Comparison of ENCODE assay signal across 10 cellular contexts in the genomic region with DNA sequence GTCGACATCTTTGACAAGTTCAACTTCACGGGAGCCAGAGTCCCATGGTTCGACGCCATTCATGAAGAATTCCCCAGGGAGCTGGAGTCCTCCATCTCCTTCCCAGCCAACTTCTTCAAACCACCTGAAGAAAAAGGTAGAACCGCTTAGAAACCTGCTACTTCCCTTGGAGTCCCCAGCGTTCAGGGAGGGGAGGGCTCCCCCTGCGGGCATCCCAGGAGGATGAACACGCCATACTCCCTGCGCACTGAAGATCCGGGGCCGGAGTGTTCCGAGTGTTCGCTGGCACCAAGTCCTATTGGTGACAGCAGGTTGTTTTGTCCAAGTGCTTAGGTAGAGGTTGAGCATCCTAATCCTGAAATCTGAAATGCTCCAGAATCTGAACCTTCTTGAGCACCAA. TPM values are rescaled to one million over a fixed set of nuclear protein-coding genes. Genes with fewer than 3 reads are reported as not detected.
A peak's percentile ranks its signal among the peaks of the same experiment; 100 is the strongest.
DNase-seq lines count a peak whose midpoint lies in the region; ATAC-seq, FAIRE-seq and TF ChIP-seq lines count a peak whose summit lies in the region.
"Had no signal": no experiment of that assay in that cellular context is flagged by ENCODE, and none has a peak within 500 bp of the region (broad histone marks: within the 10 kb centered on the region; RNA-seq: fewer than 3 reads in every experiment).

No MANE protein-coding gene starts in this region.

- H3K4me3 ChIP-seq in BJ (ENCODE audit: low read depth, low read length) (no peak overlapping the region), K562 (no peak overlapping the region), liver (ENCODE audit: low read depth in 1 of 3, low read length in 3 of 3) (no peak overlapping the region)
- H3K4me3 ChIP-seq in CD4-positive, alpha-beta memory T cell (ENCODE audit: low read length in 2 of 2) = no peak overlapping the region
- H3K4me3 ChIP-seq: adrenal gland had no signal

- H3K9me3 Mint-ChIP-seq in activated T-helper 17 cell treated with anti-CD3 and anti-CD28 coated beads, Interleukin-2, amount 50 U/mL, for 72 hours = no peaks in the 10 kb centered on the region
- no peaks in the 10 kb centered on the region for H3K9me3 Mint-ChIP-seq in CD4-positive, alpha-beta memory T cell

- no peak overlapping the region for H3K4me2 ChIP-seq in K562 (ENCODE audit: insufficient read depth, low read length)

- H3K36me3 ChIP-seq in BJ (ENCODE audit: control insufficient read depth, insufficient read depth, low read length) (no peaks in the 10 kb centered on the region), K562 (ENCODE audit: control insufficient read depth, insufficient read depth, low read length) (no peaks in the 10 kb centered on the region), liver (ENCODE audit: control insufficient read depth in 4 of 4, insufficient read depth in 3 of 4, low read depth in 1 of 4, low read length in 3 of 4) (no peaks in the 10 kb centered on the region)
- H3K36me3 ChIP-seq in CD4-positive, alpha-beta memory T cell (ENCODE audit: insufficient read depth, low read length) = no peaks in the 10 kb centered on the region
- H3K36me3 ChIP-seq: adrenal gland had no signal

- TF ChIP-seq POLR2A in K562 (conservative IDR thresholded peaks at IDR 0.05) = no peak

- H3K9ac ChIP-seq in K562 (ENCODE audit: insufficient read depth in 1 of 2, low read depth in 2 of 2, low read length in 2 of 2) = no peak overlapping the region
- no peak overlapping the region for H3K9ac ChIP-seq in liver (ENCODE audit: low read depth in 1 of 2, low read length in 2 of 2)

- in situ Hi-C loops in GM13977 (cut with MboI; ENCODE audit: low pct_unique_long_range_greater_than_20kb, low sequenced_read_pairs, unreplicated experiment) (no loop called here), K562 (cut with MboI) (loop anchor here (25.0 kb wide), 1 partner anchor 200 kb away; no protein-coding TSS in a partner anchor)

- TF ChIP-seq EP300 in K562 (IDR thresholded peaks at IDR 0.05; ENCODE audit: low read length) = no peak

- peak; percentile 92 for ATAC-seq in K562
- no peak for ATAC-seq in activated T-helper 17 cell treated with anti-CD3 and anti-CD28 coated beads, Interleukin-2, amount 50 U/mL, for 72 hours (replicated peaks)
- ATAC-seq in activated CD4-positive, CD25-positive, alpha-beta regulatory T cell treated with anti-CD3 and anti-CD28 coated beads, Interleukin-2, amount 50 U/mL, for 24 hours = no peak

- no peak overlapping the region for H2AFZ ChIP-seq in K562 (ENCODE audit: low read depth, low read length)

- TF ChIP-seq RAD21 in K562 (CRISPR knock-in tag; conservative IDR thresholded peaks at IDR 0.05 in 1 of 2, IDR thresholded peaks at IDR 0.05 in 1 of 2) = peak in 1 of 2 experiments; percentile 82; a peak in 2 of 4 replicates
- peak; percentile 73 for TF ChIP-seq RAD21 in liver (IDR thresholded peaks at IDR 0.05)

- H3K4me1 Mint-ChIP-seq in activated T-helper 17 cell treated with anti-CD3 and anti-CD28 coated beads, Interleukin-2, amount 50 U/mL, for 72 hours = no peaks in the 10 kb centered on the region
- H3K4me1 Mint-ChIP-seq in CD4-positive, alpha-beta memory T cell = no peaks in the 10 kb centered on the region

- intact Hi-C loops in K562 (cut with micrococcal nuclease) = no loop called here
- intact Hi-C loops in CD4-positive, alpha-beta memory T cell (cut with micrococcal nuclease) = no loop called here

- no peaks in the 10 kb centered on the region for H3K79me2 ChIP-seq in K562 (ENCODE audit: control insufficient read depth, insufficient read depth, low read length)

- no peak overlapping the region for H3K27ac Mint-ChIP-seq in activated T-helper 17 cell treated with anti-CD3 and anti-CD28 coated beads, Interleukin-2, amount 50 U/mL, for 72 hours
- peak overlapping the region in 1 of 7 donors; percentile 48 for H3K27ac Mint-ChIP-seq in CD4-positive, alpha-beta memory T cell

- POLR2A ChIA-PET in BJ (lab: Charles Lee) = no interaction called here
- POLR2A ChIA-PET in K562 (lab: Yijun Ruan, JAX) = interaction anchor here (0.6 kb wide), 1 partner anchor 19 kb away, joined by 3 read pairs; no protein-coding TSS in a partner anchor
- POLR2A ChIA-PET in CD4-positive, alpha-beta memory T cell (lab: Charles Lee; ENCODE audit: partially characterized antibody) = no interaction called here

- no TSS peak for BruUV-seq in K562 (replicated peaks; lab: Mats Ljungman, UMichigan)

- H3K27ac ChIP-seq in K562 (ENCODE audit: extremely low read depth, low read depth, low read length) (no peak overlapping the region), liver (ENCODE audit: low read depth in 1 of 2, low read length in 2 of 2) (no peak overlapping the region)
- H3K27ac ChIP-seq in CD4-positive, alpha-beta memory T cell (ENCODE audit: low read depth, low read length) = no peak overlapping the region
- H3K27ac ChIP-seq: adrenal gland had no signal

- H4K20me1 ChIP-seq in K562 (replicated peaks; ENCODE audit: control insufficient read depth, insufficient read depth, low read length) = peaks cover 25% of the 10 kb centered on the region

- no peaks in the 10 kb centered on the region for H3K9me1 ChIP-seq in K562 (ENCODE audit: control insufficient read depth, insufficient read depth, low read length)

- no peaks in the 10 kb centered on the region; the same call in none of the 2 replicates for H3K27me3 ChIP-seq in BJ (ENCODE audit: control insufficient read depth, insufficient read depth, low read length)
- H3K27me3 ChIP-seq in K562 (ENCODE audit: control insufficient read depth in 2 of 2, insufficient read depth in 2 of 2, low read length in 2 of 2) = peaks cover 45 to 76% of the 10 kb centered on the region in 2 experiments
- H3K27me3 ChIP-seq in liver (ENCODE audit: control insufficient read depth in 4 of 4, insufficient read depth in 4 of 4, low read length in 3 of 4) = no peaks in the 10 kb centered on the region
- H3K27me3 ChIP-seq in CD4-positive, alpha-beta memory T cell (ENCODE audit: insufficient read depth, low read length) = no peaks in the 10 kb centered on the region
- H3K27me3 ChIP-seq: adrenal gland had no signal

- H3K36me3 Mint-ChIP-seq in activated T-helper 17 cell treated with anti-CD3 and anti-CD28 coated beads, Interleukin-2, amount 50 U/mL, for 72 hours (ENCODE audit: low read depth) = no peaks in the 10 kb centered on the region
- no peaks in the 10 kb centered on the region for H3K36me3 Mint-ChIP-seq in CD4-positive, alpha-beta memory T cell

- peaks cover 0 to 15% of the 10 kb centered on the region in 2 experiments; a peak in 1 of 5 replicates for H3K4me1 ChIP-seq in K562 (replicated peaks in 1 of 2; ENCODE audit: control insufficient read depth in 2 of 2, insufficient read depth in 2 of 2, low read length in 2 of 2)
- H3K4me1 ChIP-seq in liver (ENCODE audit: control insufficient read depth in 4 of 4, insufficient read depth in 4 of 4, low read length in 3 of 4) = no peaks in the 10 kb centered on the region
- no peaks in the 10 kb centered on the region for H3K4me1 ChIP-seq in CD4-positive, alpha-beta memory T cell (ENCODE audit: insufficient read depth, low read length)
- H3K4me1 ChIP-seq: adrenal gland had no signal

- DNase-seq in BJ (ENCODE audit: low read depth) (no peak), GM13977 (ENCODE audit: low spot score) (peak; percentile 64), K562 (ENCODE audit: extremely low read depth in 1 of 4, low spot score in 3 of 4) (peak; percentile 77 to 92 (median 84)), SHP77 treated with DMSO at 0.1 percent for 48 hours (lab: John Stamatoyannopoulos, UW) (no peak)
- no peak for DNase-seq in CD4-positive, alpha-beta memory T cell
- DNase-seq: T-helper 2 cell had no signal

- no peak overlapping the region for H3K4me3 Mint-ChIP-seq in activated T-helper 17 cell treated with anti-CD3 and anti-CD28 coated beads, Interleukin-2, amount 50 U/mL, for 72 hours
- H3K4me3 Mint-ChIP-seq in CD4-positive, alpha-beta memory T cell = no peak overlapping the region

- CTCF ChIA-PET in BJ (lab: Yijun Ruan, JAX) = interaction anchor here (0.9 kb wide), 1 partner anchor 12 kb away, joined by 5 read pairs; no protein-coding TSS in a partner anchor
- CTCF ChIA-PET in K562 (lab: Yijun Ruan, JAX; ENCODE audit: low intra/inter-chr PET ratio) = no interaction called here
- CTCF ChIA-PET in CD4-positive, alpha-beta memory T cell (lab: Charles Lee; ENCODE audit: partially characterized antibody) = no interaction called here

- peaks cover 15% of the 10 kb centered on the region for H3K27me3 Mint-ChIP-seq in activated T-helper 17 cell treated with anti-CD3 and anti-CD28 coated beads, Interleukin-2, amount 50 U/mL, for 72 hours
- H3K27me3 Mint-ChIP-seq in CD4-positive, alpha-beta memory T cell = peaks cover 3 to 10% of the 10 kb centered on the region in 2 donors

- 3% methylated on average over 13 of the region's 13 CpGs for WGBS in K562 (ENCODE audit: insufficient coverage, low coverage, missing lambda C conversion rate)
- WGBS in liver = 21% methylated on average over 13 of the region's 13 CpGs

- no peaks in the 10 kb centered on the region for H3K9me3 ChIP-seq in K562 (replicated peaks; ENCODE audit: control insufficient read depth, insufficient read depth, low read depth, low read length)
- no peaks in the 10 kb centered on the region for H3K9me3 ChIP-seq in liver (ENCODE audit: control insufficient read depth in 4 of 4, low read length in 3 of 4)
- no peaks in the 10 kb centered on the region for H3K9me3 ChIP-seq in CD4-positive, alpha-beta memory T cell (ENCODE audit: control insufficient read depth in 1 of 2, low read length in 2 of 2)
- H3K9me3 ChIP-seq: adrenal gland had no signal

- TF ChIP-seq CTCF in BJ (IDR thresholded peaks at IDR 0.05; ENCODE audit: insufficient read depth, low read depth, low read length) (peak; percentile 39), GM13977 (IDR thresholded peaks at IDR 0.05; ENCODE audit: extremely low read depth, insufficient read depth, missing control alignments) (peak; percentile 29), K562 (IDR thresholded peaks at IDR 0.05 in 2 of 3, conservative IDR thresholded peaks at IDR 0.05 in 1 of 3; ENCODE audit: insufficient read depth in 2 of 3, low read depth in 1 of 3, low read length in 3 of 3) (peak; percentile 88 to 94 (median 90)), liver (IDR thresholded peaks at IDR 0.05; ENCODE audit: low read depth, low read length, missing input control) (peak; percentile 57)

- FAIRE-seq in K562 (lab: Jason Lieb, UNC) = peak; percentile 56

RNA-seq across cellular contexts. Expression of a gene that starts 51.7 kb away (rescaled TPM):
- polyA plus RNA-seq in BJ (2011; rRNA removed) (not detected in 2 replicates), K562 (2011; rRNA removed) (0.11 TPM in 1 of 2 replicates, not detected in the other), K562 (2014; fragmentation: Illumina TruSeq; extraction: Trizol) (not detected in 2 replicates), K562 (2014; fragmentation: Nextera tagmentation; extraction: Ambion mirVana) (not detected), K562 (2014; rRNA removed) (0.07 TPM in 1 of 2 replicates, not detected in the other), liver (1 to 10 TPM; 1.2 to 1.6 TPM)
- polyA minus RNA-seq in BJ (2011; rRNA and poly(A)+ RNA removed) = not detected in 2 replicates
- 0.09 and 0.23 TPM in 2 replicates for total RNA-seq in K562 (2011; cell fraction: chromatin; rRNA removed; ENCODE audit: low replicate concordance)
- 0.17 TPM in 1 of 2 replicates, not detected in the other for total RNA-seq in K562 (2011; cell fraction: nucleolus; rRNA removed)
- total RNA-seq in K562 (2011; cell fraction: nucleoplasm; rRNA removed) = not detected in 2 replicates
- total RNA-seq in K562 (2014; rRNA removed) (not detected in 2 replicates), K562 (2014; rRNA removed; fragmentation: Illumina TruSeq; extraction: Trizol) (not detected in 2 replicates), K562 (2015; rRNA removed; fragmentation: Illumina TruSeq; extraction: Trizol) (not detected in 2 replicates), K562 (2021) (not detected in 2 replicates), liver (1 to 10 TPM in 1 of 2 donors, not detected in 1; 4.1 TPM)
- 0.03 TPM in 1 of 2 replicates, not detected in the other for polyA plus RNA-seq in K562 (2011; cell fraction: cytosol; rRNA removed)
- polyA plus RNA-seq in K562 (2011; cell fraction: nucleus; rRNA removed) = 0.26 TPM in 1 of 2 replicates, not detected in the other
- 0.01 TPM in 1 of 2 replicates, not detected in the other for polyA plus RNA-seq in K562 (2012)
- polyA minus RNA-seq in K562 (2011; rRNA and poly(A)+ RNA removed) = not detected in 2 replicates
- not detected in 2 replicates for polyA minus RNA-seq in K562 (2011; cell fraction: cytosol; rRNA and poly(A)+ RNA removed)
- 0.40 TPM in 1 of 2 replicates, not detected in the other for polyA minus RNA-seq in K562 (2011; cell fraction: nucleus; rRNA and poly(A)+ RNA removed)
- 1 to 10 TPM in 1 of 2 donors, not detected in 1; 1.1 TPM for total RNA-seq in activated T-helper 17 cell treated with anti-CD3 and anti-CD28 coated beads, Interleukin-2, amount 50 U/mL, for 72 hours
- total RNA-seq in CD4-positive, alpha-beta memory T cell = under 1 TPM; 0.22 to 0.23 TPM
- polyA plus RNA-seq in CD4-positive, alpha-beta memory T cell = under 1 TPM in 1 of 2 donors, not detected in 1; 0.15 TPM

Comparison
In these comparisons a context has a peak if more than half of its experiments do, and no peak if none do; other contexts are left out.
1. DNase-seq: peak in GM13977 (single experiment) and K562 (4 of 4); none in BJ (single experiment), CD4-positive, alpha-beta memory T cell (0 of 5) and SHP77 treated with DMSO at 0.1 percent for 48 hours (single experiment).
2. CTCF ChIP-seq: peak in every context shown above with its lines; median percentile 90 in K562; 57 in liver; 39 in BJ; 29 in GM13977.